Comparison of ENCODE assay signal across 8 cellular contexts in genomic region chr3:115783938-115784738, GRCh38.
DNase-seq lines count a peak whose midpoint lies in the region; ATAC-seq and TF ChIP-seq lines count a peak whose summit lies in the region.

No MANE protein-coding gene starts in this region.

- H3K4me1 Mint-ChIP-seq in activated B cell treated with CpG ODN at 0.5 μM for 24 hours = peaks cover 14% of the 10 kb centered on the region

- intact Hi-C loops in activated B cell treated with CpG ODN at 0.5 μM for 24 hours (cut with micrococcal nuclease) = loop anchor here (1.0 to 10.0 kb wide), 15 partner anchors 31 to 1939 kb away; partner anchors contain the start of genes CCDC191, QTRT2 and ZBTB20

- H3K27me3 Mint-ChIP-seq in activated B cell treated with CpG ODN at 0.5 μM for 24 hours = peaks cover 8% of the 10 kb centered on the region

- ATAC-seq in GM19025 (IDR thresholded peaks at IDR 0.05; ENCODE audit: low read depth, unreplicated experiment) (peak; percentile 80), HG03342 (IDR thresholded peaks at IDR 0.05; ENCODE audit: unreplicated experiment) (peak; percentile 88), activated B cell treated with CpG ODN at 0.5 μM for 24 hours (ENCODE audit: low read depth) (peak; percentile 87)

- CTCF ChIA-PET in activated B cell treated with CpG ODN at 0.5 μM for 24 hours (lab: Charles Lee) = interaction anchor here (0.7 to 2.2 kb wide), 21 partner anchors 17 to 1403 kb away, joined by 3 to 19 read pairs (median 3); partner anchors contain the start of gene ZBTB20

- H3K27ac Mint-ChIP-seq in activated B cell treated with CpG ODN at 0.5 μM for 24 hours = peak overlapping the region; percentile 93

- POLR2A ChIA-PET in activated B cell treated with CpG ODN at 0.5 μM for 24 hours (lab: Charles Lee) = interaction anchor here (0.6 to 1.5 kb wide), 5 partner anchors 597 to 1728 kb away, joined by 3 to 13 read pairs (median 4); partner anchors contain the start of genes CCDC191, QTRT2 and ZBTB20

- peaks cover 1% of the 10 kb centered on the region for H3K36me3 Mint-ChIP-seq in activated B cell treated with CpG ODN at 0.5 μM for 24 hours (ENCODE audit: low read depth)

- H3K4me3 Mint-ChIP-seq in activated B cell treated with CpG ODN at 0.5 μM for 24 hours = peak overlapping the region; percentile 93

- peak; percentile 72 for DNase-seq in AG09319 (ENCODE audit: extremely low read depth, low read depth)
- peak; percentile 90 for DNase-seq in NCI-H226
- peak; percentile 86 for DNase-seq in activated B cell treated with CpG ODN at 0.5 μM for 24 hours
- peak in 60 of 61 donors; percentile 12 to 94 (median 74) for DNase-seq in caudate nucleus (lab: John Stamatoyannopoulos, UW)
- DNase-seq in islet precursor cell = peak; percentile 99
- peak; percentile 86 for DNase-seq in stimulated activated CD4-positive, alpha-beta T cell treated with anti-CD3 and anti-CD28 coated beads, Interleukin-12 subunit alpha, Interleukin-12 subunit beta, amount 100 ng/mL, for 4 hours

- H3K9me3 Mint-ChIP-seq in activated B cell treated with CpG ODN at 0.5 μM for 24 hours = no peaks in the 10 kb centered on the region

- TF ChIP-seq CTCF in AG09319 (IDR thresholded peaks at IDR 0.05; ENCODE audit: low read depth, low read length) (peak; percentile 71), activated B cell treated with CpG ODN at 0.5 μM for 24 hours (IDR thresholded peaks at IDR 0.05) (peak; percentile 73)

- peak overlapping the region; percentile 78 for H3K27ac ChIP-seq in caudate nucleus (ENCODE audit: low read depth, low read length)

Comparison
In these comparisons a context has a peak if more than half of its experiments do, and no peak if none do; other contexts are left out.
1. Peak in every context shown above with its lines: DNase-seq, ATAC-seq and H3K27ac ChIP-seq.